In the genomic region with DNA sequence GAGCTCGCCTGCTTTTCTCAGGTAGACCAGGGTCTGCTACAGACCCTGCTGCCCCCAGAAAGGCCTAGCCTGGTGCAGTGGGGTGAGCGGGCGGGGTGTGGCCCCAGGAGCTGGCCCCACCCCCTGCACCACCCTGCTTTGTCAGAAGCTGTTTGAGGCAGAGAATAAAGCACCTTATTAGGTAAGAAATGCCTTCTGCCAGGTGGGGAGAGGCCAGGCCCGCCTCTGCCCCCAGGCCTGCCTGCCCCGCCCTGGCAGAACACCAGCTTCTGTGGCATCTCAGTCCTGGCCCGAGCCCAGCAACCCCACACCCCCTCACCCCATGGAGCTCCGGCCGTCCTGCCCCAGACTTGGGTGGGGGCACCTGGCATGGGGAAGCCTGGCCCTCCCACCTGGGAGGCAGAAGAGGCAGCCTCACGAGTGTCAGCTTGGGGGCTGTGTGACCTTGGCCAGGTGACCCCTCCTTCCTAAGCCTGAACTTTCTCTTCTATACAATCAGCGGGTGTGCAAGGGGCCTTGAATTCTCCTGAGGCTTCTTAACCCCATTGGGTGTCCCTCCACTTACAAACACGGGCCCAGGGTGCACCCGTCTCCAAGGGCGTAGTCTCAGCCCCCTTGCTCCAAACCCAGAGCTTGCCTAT, we compare ENCODE assay signal across 1 cellular context.
TF ChIP-seq lines count a peak whose summit lies in the region.

No MANE protein-coding gene starts in this region.

TF ChIP-seq in H1, 55 proteins besides CTCF, POLR2A, EP300 and RAD21:
- TF ChIP-seq TAF1 (IDR thresholded peaks at IDR 0.05; ENCODE audit: low read depth, low read length) (0 out of 2 replicates have a peak, but pooled peaks have one; percentile 22), CREB1 (IDR thresholded peaks at IDR 0.05) (0 out of 2 replicates have a peak, but pooled peaks have one; percentile 24), SP2 (IDR thresholded peaks at IDR 0.05; ENCODE audit: low read length) (no peak), SRF (IDR thresholded peaks at IDR 0.05; ENCODE audit: low read depth, low read length) (peak; percentile 94)
